Comparison of ENCODE assay signal across 14 cellular contexts in the genomic region with DNA sequence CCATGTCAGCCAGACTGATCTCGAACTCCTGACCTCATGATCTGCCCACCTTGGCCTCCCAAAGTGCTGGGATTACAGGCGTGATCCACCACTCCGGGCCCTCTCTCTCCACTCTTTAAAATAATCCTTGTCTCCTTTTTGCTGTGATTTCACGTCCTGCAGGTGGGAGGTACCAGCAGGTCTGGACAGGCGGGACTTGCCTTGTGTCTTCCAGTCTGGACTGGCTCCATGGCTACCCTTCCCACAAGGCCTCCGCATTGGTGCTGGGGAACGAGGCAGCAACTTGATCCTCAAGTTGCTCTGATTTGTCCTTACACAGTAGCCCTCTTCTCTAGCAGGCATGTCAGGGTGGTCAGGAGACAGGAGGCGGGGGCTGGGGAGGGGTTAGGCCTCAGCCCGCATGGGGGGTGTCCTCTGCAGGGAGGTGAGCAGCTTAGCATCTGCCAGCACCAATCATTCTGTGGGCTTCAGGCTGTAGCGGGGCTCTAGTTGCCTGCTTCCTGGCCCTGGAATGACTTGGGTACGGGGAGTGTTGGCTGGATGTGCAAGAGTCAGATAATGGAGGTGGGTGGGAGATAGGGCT.
"Had no signal": no experiment of that assay in that cellular context is flagged by ENCODE, and none has a peak within 500 bp of the region (broad histone marks: within the 10 kb centered on the region; RNA-seq: fewer than 3 reads in every experiment).

No MANE protein-coding gene starts in this region.

- H3K36me3 ChIP-seq: esophagus squamous epithelium, pancreas, stomach had no signal

- H3K27me3 ChIP-seq: esophagus squamous epithelium, pancreas, stomach had no signal

- H3K4me1 Mint-ChIP-seq: nephron had no signal

- H3K4me3 ChIP-seq: lung, pancreas had no signal

- DNase-seq: activated CD4-positive, alpha-beta T cell treated with anti-CD3 and anti-CD28 coated beads for 1 hour; activated CD8-positive, alpha-beta memory T cell treated with anti-CD3 and anti-CD28 coated beads, Interleukin-2, amount 50 U/mL, for 4 hours; activated CD8-positive, alpha-beta T cell treated with anti-CD3 and anti-CD28 coated beads for 36 hours; activated T-cell treated with anti-CD3 and anti-CD28 coated beads, Interleukin-2, amount 50 U/mL, for 72 hours; aorta; esophagus squamous epithelium; foreskin fibroblast; glutamatergic neuron; left colon; pancreas; stimulated activated CD4-positive, alpha-beta T cell treated with anti-CD3 and anti-CD28 coated beads, Interleukin-4, amount 100 ng/mL, for 1 hour; stomach had no signal

- H3K9me3 Mint-ChIP-seq: activated CD8-positive, alpha-beta T cell treated with anti-CD3 and anti-CD28 coated beads for 36 hours; activated T-cell treated with anti-CD3 and anti-CD28 coated beads, Interleukin-2, amount 50 U/mL, for 72 hours; nephron had no signal

- H3K27ac Mint-ChIP-seq: activated CD8-positive, alpha-beta T cell treated with anti-CD3 and anti-CD28 coated beads for 36 hours; activated T-cell treated with anti-CD3 and anti-CD28 coated beads, Interleukin-2, amount 50 U/mL, for 72 hours; nephron had no signal

- ATAC-seq: activated CD8-positive, alpha-beta T cell treated with anti-CD3 and anti-CD28 coated beads for 36 hours had no signal

- H3K4me3 Mint-ChIP-seq: activated CD8-positive, alpha-beta T cell treated with anti-CD3 and anti-CD28 coated beads for 36 hours; activated T-cell treated with anti-CD3 and anti-CD28 coated beads, Interleukin-2, amount 50 U/mL, for 72 hours; nephron had no signal

- H3K9me3 ChIP-seq: esophagus squamous epithelium, pancreas, stomach had no signal
